ENCODE assay signal across 10 cellular contexts in the genomic region with DNA sequence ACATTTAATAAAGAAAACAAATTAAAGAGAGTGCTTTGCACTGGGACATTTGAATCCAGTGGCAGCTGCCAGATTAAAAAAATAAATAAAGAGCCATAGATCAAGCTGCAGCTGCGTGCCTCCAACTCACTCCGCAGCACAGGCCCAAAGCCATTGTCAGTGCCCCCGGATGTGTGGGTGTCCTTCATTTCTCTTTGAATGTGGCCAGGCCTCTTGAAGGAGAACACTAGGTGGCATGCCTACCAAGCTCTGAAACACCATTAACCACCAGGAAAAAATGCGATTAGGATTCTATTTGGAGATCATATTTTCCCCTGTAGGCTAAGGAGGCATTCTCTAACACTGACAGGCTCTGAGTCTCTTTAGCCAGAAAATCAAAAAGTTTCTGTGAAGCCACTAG.
DNase-seq lines count a peak whose midpoint lies in the region; ATAC-seq and TF ChIP-seq lines count a peak whose summit lies in the region.
"Had no signal": no experiment of that assay in that cellular context is flagged by ENCODE, and none has a peak within 500 bp of the region (broad histone marks: within the 10 kb centered on the region; RNA-seq: fewer than 3 reads in every experiment).

No MANE protein-coding gene starts in this region.

- in situ Hi-C loops in SK-MEL-5 (cut with HindIII; ENCODE audit: low pct_unique_long_range_greater_than_20kb, low sequenced_read_pairs), result no loop called here

- H3K4me3 Mint-ChIP-seq in T-helper 2 cell treated with Interferon-gamma antibody and Interleukin-4, amounts not matched to agents 5 μg/mL and 100 μg/mL, for 36 hours, result no peak overlapping the region

- no peak overlapping the region for H3K27ac Mint-ChIP-seq in T-helper 2 cell treated with Interferon-gamma antibody and Interleukin-4, amounts not matched to agents 5 μg/mL and 100 μg/mL, for 36 hours

- TF ChIP-seq POLR2A in heart left ventricle (IDR thresholded peaks at IDR 0.05), result no peak
- no peak for TF ChIP-seq POLR2A in stomach (IDR thresholded peaks at IDR 0.05)

- TF ChIP-seq EP300 in stomach (IDR thresholded peaks at IDR 0.05), result no peak

- H3K4me3 ChIP-seq in heart left ventricle (no peak overlapping the region), retinal pigment epithelial cell (ENCODE audit: low read length) (no peak overlapping the region), stomach (no peak overlapping the region)

- peak; percentile 66 for DNase-seq in LHCN-M2 (ENCODE audit: low read depth)
- DNase-seq in SK-MEL-5 (ENCODE audit: low read depth, low spot score), result peak; percentile 50
- DNase-seq in heart left ventricle, result peak in 4 of 5 donors; percentile 36 to 43 (median 38)
- DNase-seq in retinal pigment epithelial cell (ENCODE audit: low read depth), result no peak
- no peak for DNase-seq in stimulated activated CD4-positive, alpha-beta T cell treated with anti-CD3 and anti-CD28 coated beads, Interleukin-4, amount 100 ng/mL, for 1 hour
- no peak for DNase-seq in T-helper 2 cell treated with Interferon-gamma antibody and Interleukin-4, amounts not matched to agents 5 μg/mL and 100 μg/mL, for 36 hours (ENCODE audit: low spot score)
- DNase-seq in stomach, result no peak
- DNase-seq: stimulated activated naive CD4-positive, alpha-beta T cell had no signal

- 20 to 29% (median 26%) methylated on average over 4 of the region's 4 CpGs for WGBS in heart left ventricle, 4 donors
- 17 to 32% (median 26%) methylated on average over 4 of the region's 4 CpGs for WGBS in stomach, 5 donors

- H3K9me3 Mint-ChIP-seq in T-helper 2 cell treated with Interferon-gamma antibody and Interleukin-4, amounts not matched to agents 5 μg/mL and 100 μg/mL, for 36 hours, result no peaks in the 10 kb centered on the region

- H3K4me1 Mint-ChIP-seq in T-helper 2 cell treated with Interferon-gamma antibody and Interleukin-4, amounts not matched to agents 5 μg/mL and 100 μg/mL, for 36 hours (ENCODE audit: low read depth), result peaks cover 9% of the 10 kb centered on the region

- H3K27ac ChIP-seq in heart left ventricle (peak overlapping the region in 10 of 12 donors; percentile 11 to 78 (median 66)), stomach (no peak overlapping the region)
- H3K27ac ChIP-seq: neutrophil had no signal

- no peaks in the 10 kb centered on the region for H3K36me3 Mint-ChIP-seq in T-helper 2 cell treated with Interferon-gamma antibody and Interleukin-4, amounts not matched to agents 5 μg/mL and 100 μg/mL, for 36 hours (ENCODE audit: low read depth)

- TF ChIP-seq CTCF in heart left ventricle (IDR thresholded peaks at IDR 0.05) (peak in 11 of 12 donors; percentile 15 to 63 (median 53)), retinal pigment epithelial cell (conservative IDR thresholded peaks at IDR 0.05; ENCODE audit: low read depth, low read length) (peak; percentile 62), stomach (IDR thresholded peaks at IDR 0.05) (peak in 2 of 7 experiments; percentile 12 to 13)

- intact Hi-C loops in heart left ventricle (cut with DNase I), result loop anchor here in 2 of 10 donors (5.0 to 10.0 kb wide), 3 partner anchors 423 to 560 kb away; no protein-coding TSS in a partner anchor
- intact Hi-C loops in stomach (cut with DNase I; ENCODE audit: low total_unique reads), result no loop called here

- no peaks in the 10 kb centered on the region for H3K36me3 ChIP-seq in heart left ventricle
- H3K36me3 ChIP-seq in stomach, result no peaks in the 10 kb centered on the region
- H3K36me3 ChIP-seq: neutrophil had no signal

- H3K9me3 ChIP-seq in heart left ventricle (no peaks in the 10 kb centered on the region), stomach (no peaks in the 10 kb centered on the region)
- H3K9me3 ChIP-seq: neutrophil had no signal

- H3K27me3 ChIP-seq in heart left ventricle, result no peaks in the 10 kb centered on the region
- no peaks in the 10 kb centered on the region for H3K27me3 ChIP-seq in stomach
- H3K27me3 ChIP-seq: neutrophil had no signal

- ATAC-seq in heart left ventricle, result peak; percentile 76 to 92 (median 84)
- ATAC-seq in HG03025 (IDR thresholded peaks at IDR 0.05; ENCODE audit: low FRiP score, unreplicated experiment), result no peak

- no peaks in the 10 kb centered on the region for H3K27me3 Mint-ChIP-seq in T-helper 2 cell treated with Interferon-gamma antibody and Interleukin-4, amounts not matched to agents 5 μg/mL and 100 μg/mL, for 36 hours (ENCODE audit: low read depth)

- H3K4me1 ChIP-seq in heart left ventricle (peaks cover 0 to 20% (median 9%) of the 10 kb centered on the region in 12 donors), stomach (peaks cover 0 to 13% (median 0%) of the 10 kb centered on the region in 4 donors)

Comparison
In these comparisons a context has a peak if more than half of its experiments do, and no peak if none do; other contexts are left out.
1. DNase-seq: peak in LHCN-M2 (single experiment), SK-MEL-5 (single experiment) and heart left ventricle (4 of 5); none in retinal pigment epithelial cell (single experiment), stimulated activated CD4-positive, alpha-beta T cell treated with anti-CD3 and anti-CD28 coated beads, Interleukin-4, amount 100 ng/mL, for 1 hour (single experiment), T-helper 2 cell treated with Interferon-gamma antibody and Interleukin-4, amounts not matched to agents 5 μg/mL and 100 μg/mL, for 36 hours (single experiment) and stomach (single experiment).
2. H3K27ac ChIP-seq: peak in heart left ventricle (10 of 12); none in stomach (0 of 5).